Comparison of ENCODE assay signal across 10 cellular contexts in the genomic region with DNA sequence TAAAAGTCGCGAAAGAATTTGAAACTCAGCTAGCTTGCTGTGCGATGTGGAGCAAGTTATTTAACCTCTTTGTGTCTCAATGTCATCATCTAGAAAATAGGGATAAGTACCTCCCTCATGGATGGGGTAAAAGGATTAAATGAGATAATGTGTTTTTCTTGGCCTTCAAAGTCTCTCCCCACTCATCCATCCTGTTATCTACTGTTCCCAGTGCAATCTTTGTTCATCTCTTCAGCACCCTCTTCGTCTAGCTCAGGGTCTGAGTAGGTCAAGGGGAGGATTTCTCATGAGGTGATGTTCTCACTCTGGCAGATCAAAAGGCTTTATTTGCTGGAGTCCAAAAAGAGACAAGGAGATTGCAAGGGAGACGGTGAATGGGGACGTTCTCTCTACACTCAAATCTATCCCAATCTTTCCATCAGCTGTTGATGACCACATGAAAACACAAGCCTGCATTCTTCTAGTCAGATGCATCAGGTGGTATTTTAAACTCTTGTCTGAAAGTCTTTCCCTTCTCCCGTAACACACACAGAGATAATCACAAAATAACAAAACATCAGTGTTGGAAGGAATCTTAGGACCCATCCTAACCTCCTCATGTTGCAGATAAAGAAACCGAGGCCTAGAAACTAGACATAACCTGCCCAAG. TPM values are rescaled to one million over a fixed set of nuclear protein-coding genes. Genes with fewer than 3 reads are reported as not detected.
DNase-seq lines count a peak whose midpoint lies in the region; ATAC-seq, FAIRE-seq and TF ChIP-seq lines count a peak whose summit lies in the region.
"Had no signal": no experiment of that assay in that cellular context is flagged by ENCODE, and none has a peak within 500 bp of the region (broad histone marks: within the 10 kb centered on the region; RNA-seq: fewer than 3 reads in every experiment).

No MANE protein-coding gene starts in this region.

- H2BK120ac ChIP-seq in neuronal stem cell (ENCODE audit: low read depth, low read length): no peak overlapping the region

- peak overlapping the region; percentile 99 for H3K9ac ChIP-seq in OCI-LY3 (ENCODE audit: low read length)
- H3K9ac ChIP-seq in endothelial cell of umbilical vein (replicated peaks; ENCODE audit: extremely low read depth, insufficient read depth, low read length): peak overlapping the region; percentile 0
- no peak overlapping the region for H3K9ac ChIP-seq in neuronal stem cell (ENCODE audit: low read depth, low read length, poor library complexity)

- H3K4me1 Mint-ChIP-seq in CD4-positive, alpha-beta memory T cell: peaks cover 47 to 84% (median 67%) of the 10 kb centered on the region in 4 donors

- H4K20me1 ChIP-seq in OCI-LY3 (ENCODE audit: insufficient read depth, low read length): peaks cover 40% of the 10 kb centered on the region
- H4K20me1 ChIP-seq in endothelial cell of umbilical vein (replicated peaks; ENCODE audit: control insufficient read depth, extremely low read depth, insufficient read depth, low read length): peaks cover 2% of the 10 kb centered on the region

- TF ChIP-seq CTCF in OCI-LY3 (IDR thresholded peaks at IDR 0.05; ENCODE audit: low read depth, low read length) (no peak), endothelial cell of umbilical vein (IDR thresholded peaks at IDR 0.05; ENCODE audit: extremely low read depth in 1 of 2, insufficient read depth in 1 of 2, low read depth in 1 of 2, low read length in 2 of 2) (no peak)

- dilution Hi-C loops in endothelial cell of umbilical vein (cut with MboI; ENCODE audit: extremely low pct_ligation_motif_present, low sequenced_read_pairs): no loop called here

- H3K9me1 ChIP-seq in endothelial cell of umbilical vein (replicated peaks; ENCODE audit: control insufficient read depth, extremely low read depth, insufficient read depth, low read length): no peaks in the 10 kb centered on the region

- H3K14ac ChIP-seq in neuronal stem cell (ENCODE audit: low read length): no peak overlapping the region

- H3K27ac ChIP-seq in CD4-positive, alpha-beta memory T cell (ENCODE audit: low read depth, low read length): peak overlapping the region; percentile 79
- H3K27ac ChIP-seq in OCI-LY3 (ENCODE audit: low read length): 0 out of 2 replicates have a peak overlapping the region, but pooled peaks have one; percentile 46
- no peak overlapping the region for H3K27ac ChIP-seq in endothelial cell of umbilical vein (ENCODE audit: insufficient read depth, low read depth, low read length)
- H3K27ac ChIP-seq in neuronal stem cell (replicated peaks; ENCODE audit: low read length): no peak overlapping the region

- CTCF ChIA-PET in CD4-positive, alpha-beta memory T cell (lab: Charles Lee; ENCODE audit: partially characterized antibody): interaction anchor here (2.0 to 2.2 kb wide), 2 partner anchors 11 to 278 kb away, joined by 6 to 9 read pairs; no protein-coding TSS in a partner anchor
- CTCF ChIA-PET in endothelial cell of umbilical vein (lab: Charles Lee): interaction anchor here (1.5 to 4.8 kb wide), 2 partner anchors 9 to 277 kb away, joined by 4 to 20 read pairs; no protein-coding TSS in a partner anchor

- H3K4me3 Mint-ChIP-seq in CD4-positive, alpha-beta memory T cell: peak overlapping the region; percentile 91 to 99 (median 99)

- no peaks in the 10 kb centered on the region for H3K9me3 ChIP-seq in CD4-positive, alpha-beta memory T cell (ENCODE audit: control insufficient read depth in 1 of 2, low read length in 2 of 2)
- H3K9me3 ChIP-seq in OCI-LY3 (ENCODE audit: insufficient read depth, low read length) (no peaks in the 10 kb centered on the region), endothelial cell of umbilical vein (replicated peaks; ENCODE audit: control insufficient read depth, insufficient read depth, low read length) (no peaks in the 10 kb centered on the region), neuronal stem cell (replicated peaks in 1 of 2; ENCODE audit: control insufficient read depth in 2 of 2, insufficient read depth in 1 of 2, low read depth in 1 of 2, low read length in 2 of 2) (no peaks in the 10 kb centered on the region)

- H3K23ac ChIP-seq in neuronal stem cell (ENCODE audit: low read depth, low read length, poor library complexity): no peak overlapping the region

- no peak overlapping the region for H2BK12ac ChIP-seq in neuronal stem cell (ENCODE audit: low read length)

- H3K79me1 ChIP-seq in neuronal stem cell (ENCODE audit: low read depth, low read length): no peaks in the 10 kb centered on the region

- H3K27me3 Mint-ChIP-seq in CD4-positive, alpha-beta memory T cell: no peaks in the 10 kb centered on the region

- peak overlapping the region; percentile 54 to 97 for H3K4me3 ChIP-seq in CD4-positive, alpha-beta memory T cell (ENCODE audit: low read length in 2 of 2)
- H3K4me3 ChIP-seq in OCI-LY3 (ENCODE audit: low read length): peak overlapping the region; percentile 99
- H3K4me3 ChIP-seq in endothelial cell of umbilical vein (replicated peaks in 1 of 3; ENCODE audit: insufficient read depth in 1 of 3, low read depth in 1 of 3, low read length in 3 of 3): peak overlapping the region in 1 of 3 experiments; percentile 77
- H3K4me3 ChIP-seq in neuronal stem cell (ENCODE audit: low read length in 2 of 2): peak overlapping the region; percentile 80 to 96

- H3K36me3 ChIP-seq in CD4-positive, alpha-beta memory T cell (ENCODE audit: insufficient read depth, low read length): no peaks in the 10 kb centered on the region
- H3K36me3 ChIP-seq in OCI-LY3 (replicated peaks; ENCODE audit: low read depth, low read length) (peaks cover 23% of the 10 kb centered on the region), endothelial cell of umbilical vein (ENCODE audit: control insufficient read depth in 2 of 2, extremely low read depth in 1 of 2, insufficient read depth in 2 of 2, low read length in 2 of 2) (no peaks in the 10 kb centered on the region), neuronal stem cell (replicated peaks in 1 of 2; ENCODE audit: control insufficient read depth in 2 of 2, insufficient read depth in 2 of 2, low read length in 2 of 2) (peaks cover 2 to 25% of the 10 kb centered on the region in 2 donors)

- H4K91ac ChIP-seq in neuronal stem cell (ENCODE audit: low read depth, low read length, poor library complexity): no peak overlapping the region

- BruUV-seq in endothelial cell of umbilical vein (replicated peaks; lab: Mats Ljungman, UMichigan): no TSS peak

- no peak overlapping the region for H3K4ac ChIP-seq in neuronal stem cell (ENCODE audit: low read length)

- intact Hi-C loops in CD4-positive, alpha-beta memory T cell (cut with micrococcal nuclease): loop anchor here (10.0 kb wide), 1 partner anchor 293 kb away; the partner anchor contains the start of gene ABHD17C
- intact Hi-C loops in endothelial cell of umbilical vein (cut with micrococcal nuclease): no loop called here

- no peak for TF ChIP-seq POLR2A in endothelial cell of umbilical vein (IDR thresholded peaks at IDR 0.05; ENCODE audit: low read depth, low read length)

- no peak overlapping the region for H2BK5ac ChIP-seq in neuronal stem cell (ENCODE audit: low read length)

- WGBS in neuronal stem cell (ENCODE audit: extremely low coverage in 2 of 2, insufficient read length in 2 of 2, insufficient replicate concordance in 1 of 2), 2 donors: no CpG with 5 or more reads among the region's 8 CpGs

- H2AFZ ChIP-seq in OCI-LY3 (ENCODE audit: low read depth, low read length) (no peak overlapping the region), endothelial cell of umbilical vein (ENCODE audit: low read depth, low read length) (no peak overlapping the region), neuronal stem cell (ENCODE audit: low read length) (no peak overlapping the region)

- peak; percentile 33 for FAIRE-seq in endothelial cell of umbilical vein (lab: Jason Lieb, UNC)

- peaks cover 2 to 37% of the 10 kb centered on the region in 2 donors for H3K36me3 Mint-ChIP-seq in CD4-positive, alpha-beta memory T cell

- no peak for ATAC-seq in HG03342 (IDR thresholded peaks at IDR 0.05; ENCODE audit: unreplicated experiment)
- ATAC-seq in GM18858 (IDR thresholded peaks at IDR 0.05; ENCODE audit: unreplicated experiment): no peak

- H3K4me1 ChIP-seq in CD4-positive, alpha-beta memory T cell (ENCODE audit: insufficient read depth, low read length): peaks cover 65% of the 10 kb centered on the region
- peaks cover 46% of the 10 kb centered on the region for H3K4me1 ChIP-seq in OCI-LY3 (ENCODE audit: low read length)
- H3K4me1 ChIP-seq in endothelial cell of umbilical vein (ENCODE audit: control insufficient read depth, extremely low read depth, insufficient read depth, low read length): peaks cover 18% of the 10 kb centered on the region
- H3K4me1 ChIP-seq in neuronal stem cell (ENCODE audit: control insufficient read depth in 2 of 2, insufficient read depth in 1 of 2, low read depth in 1 of 2, low read length in 2 of 2): peaks cover 4 to 6% of the 10 kb centered on the region in 2 donors

- H3K79me2 ChIP-seq in OCI-LY3 (ENCODE audit: low read length): peaks cover 63% of the 10 kb centered on the region
- peaks cover 54% of the 10 kb centered on the region for H3K79me2 ChIP-seq in endothelial cell of umbilical vein (ENCODE audit: control insufficient read depth, insufficient read depth, low read length)

- H3K27ac Mint-ChIP-seq in CD4-positive, alpha-beta memory T cell: peak overlapping the region; percentile 25 to 99 (median 95)

- POLR2A ChIA-PET in CD4-positive, alpha-beta memory T cell (lab: Charles Lee; ENCODE audit: partially characterized antibody): interaction anchor here (1.4 to 8.2 kb wide), 2 partner anchors 9 to 13 kb away, joined by 3 to 109 read pairs; partner anchors contain the start of gene TLNRD1
- POLR2A ChIA-PET in endothelial cell of umbilical vein (lab: Charles Lee): interaction anchor here (0.7 kb wide), 1 partner anchor 35 kb away, joined by 4 read pairs; no protein-coding TSS in a partner anchor

- H3K4me2 ChIP-seq in OCI-LY3 (ENCODE audit: low read length): peak overlapping the region; percentile 99
- H3K4me2 ChIP-seq in endothelial cell of umbilical vein (ENCODE audit: insufficient read depth, low read length): peak overlapping the region; percentile 82
- peak overlapping the region; percentile 63 for H3K4me2 ChIP-seq in neuronal stem cell (ENCODE audit: insufficient read depth, low read length, poor library complexity, severe bottlenecking)

- no peak overlapping the region for H2AK5ac ChIP-seq in neuronal stem cell (ENCODE audit: low read depth, low read length)

- H2BK15ac ChIP-seq in neuronal stem cell (ENCODE audit: low read length): no peak overlapping the region

- H3K27me3 ChIP-seq in CD4-positive, alpha-beta memory T cell (ENCODE audit: insufficient read depth, low read length): no peaks in the 10 kb centered on the region
- no peaks in the 10 kb centered on the region for H3K27me3 ChIP-seq in OCI-LY3 (ENCODE audit: low read depth, low read length)
- H3K27me3 ChIP-seq in endothelial cell of umbilical vein (ENCODE audit: control insufficient read depth in 2 of 2, insufficient read depth in 2 of 2, low read length in 2 of 2): no peaks in the 10 kb centered on the region
- H3K27me3 ChIP-seq in neuronal stem cell (ENCODE audit: control insufficient read depth in 3 of 3, insufficient read depth in 3 of 3, low read depth in 1 of 3, low read length in 3 of 3): no peaks in the 10 kb centered on the region

- H3K9me3 Mint-ChIP-seq in CD4-positive, alpha-beta memory T cell: no peaks in the 10 kb centered on the region

- no peak overlapping the region for H3K18ac ChIP-seq in neuronal stem cell (ENCODE audit: low read length)

- no peak for DNase-seq in CD4-positive, alpha-beta memory T cell
- no peak for DNase-seq in endothelial cell of umbilical vein (ENCODE audit: low read depth, low spot score)
- no peak for DNase-seq in neuronal stem cell (ENCODE audit: low spot score)
- no peak for DNase-seq in glomerular visceral epithelial cell (ENCODE audit: extremely low spot score)
- no peak for DNase-seq in NCI-H774 (lab: John Stamatoyannopoulos, UW)
- DNase-seq: amniotic stem cell, NCI-H1930 had no signal

- no peak overlapping the region for H4K8ac ChIP-seq in neuronal stem cell (ENCODE audit: low read depth, low read length)

RNA-seq across cellular contexts. Expression of gene MESD, which starts 1.3 kb away (rescaled TPM):
- 10 to 100 TPM; 43.3 to 44.6 TPM for total RNA-seq in CD4-positive, alpha-beta memory T cell
- 10 to 100 TPM; 32.2 to 35.7 TPM for polyA plus RNA-seq in CD4-positive, alpha-beta memory T cell
- total RNA-seq in endothelial cell of umbilical vein: 30.5 and 32.9 TPM in 2 replicates
- 10.2 and 12.8 TPM in 2 replicates for polyA plus RNA-seq in endothelial cell of umbilical vein
- 17.2 and 18.8 TPM in 2 replicates for polyA plus RNA-seq in endothelial cell of umbilical vein (2011; cell fraction: cytosol; rRNA removed)
- 17.6 and 19.6 TPM in 2 replicates for polyA plus RNA-seq in endothelial cell of umbilical vein (2011; cell fraction: nucleus; rRNA removed)
- 25.5 and 33.0 TPM in 2 replicates for polyA plus RNA-seq in endothelial cell of umbilical vein (2012)
- 12.9 and 13.1 TPM in 2 replicates for polyA minus RNA-seq in endothelial cell of umbilical vein
- polyA minus RNA-seq in endothelial cell of umbilical vein (2011; cell fraction: cytosol; rRNA and poly(A)+ RNA removed): 12.8 TPM
- polyA minus RNA-seq in endothelial cell of umbilical vein (2011; cell fraction: nucleus; rRNA and poly(A)+ RNA removed): 13.8 and 15.9 TPM in 2 replicates
- polyA plus RNA-seq in neuronal stem cell (2013, experiment 1 of 2): 18.9 TPM
- 19.2 TPM for polyA plus RNA-seq in neuronal stem cell (2013, experiment 2 of 2)

RNA-seq across cellular contexts. Expression of gene TLNRD1, which starts 12.5 kb away (rescaled TPM):
- 10 to 100 TPM; 29.7 to 29.8 TPM for total RNA-seq in CD4-positive, alpha-beta memory T cell
- polyA plus RNA-seq in CD4-positive, alpha-beta memory T cell: 1 to 10 TPM; 2.4 to 5.2 TPM
- total RNA-seq in endothelial cell of umbilical vein: 33.0 and 33.2 TPM in 2 replicates
- 17.8 and 21.7 TPM in 2 replicates for polyA plus RNA-seq in endothelial cell of umbilical vein
- 10.2 and 14.1 TPM in 2 replicates for polyA plus RNA-seq in endothelial cell of umbilical vein (2011; cell fraction: cytosol; rRNA removed)
- polyA plus RNA-seq in endothelial cell of umbilical vein (2011; cell fraction: nucleus; rRNA removed): 6.6 and 7.0 TPM in 2 replicates
- polyA plus RNA-seq in endothelial cell of umbilical vein (2012): 11.4 and 12.9 TPM in 2 replicates
- polyA minus RNA-seq in endothelial cell of umbilical vein: 8.3 and 11.1 TPM in 2 replicates
- 14.3 TPM for polyA minus RNA-seq in endothelial cell of umbilical vein (2011; cell fraction: cytosol; rRNA and poly(A)+ RNA removed)
- 10.1 and 13.9 TPM in 2 replicates for polyA minus RNA-seq in endothelial cell of umbilical vein (2011; cell fraction: nucleus; rRNA and poly(A)+ RNA removed)
- polyA plus RNA-seq in neuronal stem cell (2013, experiment 1 of 2): 19.5 TPM
- 20.2 TPM for polyA plus RNA-seq in neuronal stem cell (2013, experiment 2 of 2)

Comparison
In these comparisons a context has a peak if more than half of its experiments do, and no peak if none do; other contexts are left out.
1. H3K27ac ChIP-seq: peak in CD4-positive, alpha-beta memory T cell (single experiment) and OCI-LY3 (single experiment); none in endothelial cell of umbilical vein (single experiment) and neuronal stem cell (single experiment).
2. Peak in every context shown above with its lines, with median percentiles within 50 percentile points of each other: H3K4me2 ChIP-seq.